In the genomic region with DNA sequence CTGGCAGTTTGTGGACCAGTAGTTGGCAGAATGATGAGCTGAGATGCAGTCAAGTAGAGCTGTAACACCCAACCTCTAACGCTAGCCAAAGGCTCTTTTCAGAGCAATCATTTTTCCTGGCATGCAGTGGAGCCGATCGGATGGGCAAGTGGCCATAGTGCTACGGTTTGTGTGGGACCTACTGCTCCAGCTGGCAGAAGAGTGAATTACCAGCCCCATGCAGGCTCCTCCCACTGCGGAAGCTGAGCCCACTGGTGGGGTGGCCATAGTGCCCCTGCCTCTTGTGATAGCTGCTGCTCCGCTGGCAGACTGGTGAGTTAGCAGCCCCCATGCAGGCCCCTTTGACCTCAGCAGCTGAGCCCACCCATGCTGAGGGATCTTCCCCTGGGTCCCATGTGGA, we compare ENCODE assay signal across 2 cellular contexts.
TF ChIP-seq lines count a peak whose summit lies in the region.

No MANE protein-coding gene starts in this region.

TF ChIP-seq in SK-N-SH treated with all-trans-retinoic acid at 6 μM for 48 hours, 23 proteins besides CTCF, POLR2A, EP300 and RAD21 (continued from another document):
- TF ChIP-seq, protein P1, sequence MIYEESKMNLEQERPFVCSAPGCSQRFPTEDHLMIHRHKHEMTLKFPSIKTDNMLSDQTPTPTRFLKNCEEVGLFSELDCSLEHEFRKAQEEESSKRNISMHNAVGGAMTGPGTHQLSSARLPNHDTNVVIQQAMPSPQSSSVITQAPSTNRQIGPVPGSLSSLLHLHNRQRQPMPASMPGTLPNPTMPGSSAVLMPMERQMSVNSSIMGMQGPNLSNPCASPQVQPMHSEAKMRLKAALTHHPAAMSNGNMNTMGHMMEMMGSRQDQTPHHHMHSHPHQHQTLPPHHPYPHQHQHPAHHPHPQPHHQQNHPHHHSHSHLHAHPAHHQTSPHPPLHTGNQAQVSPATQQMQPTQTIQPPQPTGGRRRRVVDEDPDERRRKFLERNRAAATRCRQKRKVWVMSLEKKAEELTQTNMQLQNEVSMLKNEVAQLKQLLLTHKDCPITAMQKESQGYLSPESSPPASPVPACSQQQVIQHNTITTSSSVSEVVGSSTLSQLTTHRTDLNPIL (CRISPR knock-in tag; IDR thresholded peaks at IDR 0.05; ENCODE audit: low read depth), result no peak
- TF ChIP-seq RARB (CRISPR knock-in tag; IDR thresholded peaks at IDR 0.05) (no peak), ZC3H10 (CRISPR knock-in tag; IDR thresholded peaks at IDR 0.05) (no peak), PPARA (CRISPR knock-in tag; IDR thresholded peaks at IDR 0.05; ENCODE audit: borderline replicate concordance) (no peak), ZNF565 (CRISPR knock-in tag; conservative IDR thresholded peaks at IDR 0.05; ENCODE audit: low read depth) (no peak), CSDC2 (CRISPR knock-in tag; IDR thresholded peaks at IDR 0.05) (no peak), ISL1 (CRISPR knock-in tag; IDR thresholded peaks at IDR 0.05) (no peak), OSR1 (CRISPR knock-in tag; IDR thresholded peaks at IDR 0.05) (no peak), ZNF70 (CRISPR knock-in tag; IDR thresholded peaks at IDR 0.05) (no peak)
- TF ChIP-seq, protein P2, sequence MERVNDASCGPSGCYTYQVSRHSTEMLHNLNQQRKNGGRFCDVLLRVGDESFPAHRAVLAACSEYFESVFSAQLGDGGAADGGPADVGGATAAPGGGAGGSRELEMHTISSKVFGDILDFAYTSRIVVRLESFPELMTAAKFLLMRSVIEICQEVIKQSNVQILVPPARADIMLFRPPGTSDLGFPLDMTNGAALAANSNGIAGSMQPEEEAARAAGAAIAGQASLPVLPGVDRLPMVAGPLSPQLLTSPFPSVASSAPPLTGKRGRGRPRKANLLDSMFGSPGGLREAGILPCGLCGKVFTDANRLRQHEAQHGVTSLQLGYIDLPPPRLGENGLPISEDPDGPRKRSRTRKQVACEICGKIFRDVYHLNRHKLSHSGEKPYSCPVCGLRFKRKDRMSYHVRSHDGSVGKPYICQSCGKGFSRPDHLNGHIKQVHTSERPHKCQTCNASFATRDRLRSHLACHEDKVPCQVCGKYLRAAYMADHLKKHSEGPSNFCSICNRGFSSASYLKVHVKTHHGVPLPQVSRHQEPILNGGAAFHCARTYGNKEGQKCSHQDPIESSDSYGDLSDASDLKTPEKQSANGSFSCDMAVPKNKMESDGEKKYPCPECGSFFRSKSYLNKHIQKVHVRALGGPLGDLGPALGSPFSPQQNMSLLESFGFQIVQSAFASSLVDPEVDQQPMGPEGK (CRISPR knock-in tag; IDR thresholded peaks at IDR 0.05; ENCODE audit: borderline replicate concordance), result no peak

TF ChIP-seq in SK-N-SH, 30 proteins besides CTCF, POLR2A, EP300 and RAD21 (continued from another document):
- TF ChIP-seq, protein P3, sequence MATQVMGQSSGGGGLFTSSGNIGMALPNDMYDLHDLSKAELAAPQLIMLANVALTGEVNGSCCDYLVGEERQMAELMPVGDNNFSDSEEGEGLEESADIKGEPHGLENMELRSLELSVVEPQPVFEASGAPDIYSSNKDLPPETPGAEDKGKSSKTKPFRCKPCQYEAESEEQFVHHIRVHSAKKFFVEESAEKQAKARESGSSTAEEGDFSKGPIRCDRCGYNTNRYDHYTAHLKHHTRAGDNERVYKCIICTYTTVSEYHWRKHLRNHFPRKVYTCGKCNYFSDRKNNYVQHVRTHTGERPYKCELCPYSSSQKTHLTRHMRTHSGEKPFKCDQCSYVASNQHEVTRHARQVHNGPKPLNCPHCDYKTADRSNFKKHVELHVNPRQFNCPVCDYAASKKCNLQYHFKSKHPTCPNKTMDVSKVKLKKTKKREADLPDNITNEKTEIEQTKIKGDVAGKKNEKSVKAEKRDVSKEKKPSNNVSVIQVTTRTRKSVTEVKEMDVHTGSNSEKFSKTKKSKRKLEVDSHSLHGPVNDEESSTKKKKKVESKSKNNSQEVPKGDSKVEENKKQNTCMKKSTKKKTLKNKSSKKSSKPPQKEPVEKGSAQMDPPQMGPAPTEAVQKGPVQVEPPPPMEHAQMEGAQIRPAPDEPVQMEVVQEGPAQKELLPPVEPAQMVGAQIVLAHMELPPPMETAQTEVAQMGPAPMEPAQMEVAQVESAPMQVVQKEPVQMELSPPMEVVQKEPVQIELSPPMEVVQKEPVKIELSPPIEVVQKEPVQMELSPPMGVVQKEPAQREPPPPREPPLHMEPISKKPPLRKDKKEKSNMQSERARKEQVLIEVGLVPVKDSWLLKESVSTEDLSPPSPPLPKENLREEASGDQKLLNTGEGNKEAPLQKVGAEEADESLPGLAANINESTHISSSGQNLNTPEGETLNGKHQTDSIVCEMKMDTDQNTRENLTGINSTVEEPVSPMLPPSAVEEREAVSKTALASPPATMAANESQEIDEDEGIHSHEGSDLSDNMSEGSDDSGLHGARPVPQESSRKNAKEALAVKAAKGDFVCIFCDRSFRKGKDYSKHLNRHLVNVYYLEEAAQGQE (IDR thresholded peaks at IDR 0.05; ENCODE audit: low read depth, low read length), result no peak
- TF ChIP-seq MEF2A (IDR thresholded peaks at IDR 0.05; ENCODE audit: borderline replicate concordance, low read depth) (no peak), RFX5 (IDR thresholded peaks at IDR 0.05; ENCODE audit: low read length) (no peak), TEAD4 (IDR thresholded peaks at IDR 0.05; ENCODE audit: borderline replicate concordance, insufficient read depth) (no peak), SIN3A (IDR thresholded peaks at IDR 0.05; ENCODE audit: borderline replicate concordance, low read depth, low read length) (no peak), FOSL2 (IDR thresholded peaks at IDR 0.05; ENCODE audit: borderline replicate concordance, low read depth) (no peak), FOXJ3 (CRISPR knock-in tag; IDR thresholded peaks at IDR 0.05) (no peak), TAF1 (IDR thresholded peaks at IDR 0.05; ENCODE audit: borderline replicate concordance, low read depth, low read length) (no peak), JUND (IDR thresholded peaks at IDR 0.05) (no peak), EZH2phosphoT487 (IDR thresholded peaks at IDR 0.05; ENCODE audit: borderline replicate concordance, low read depth) (no peak), TCF12 (IDR thresholded peaks at IDR 0.05) (no peak)
- TF ChIP-seq, protein P4, sequence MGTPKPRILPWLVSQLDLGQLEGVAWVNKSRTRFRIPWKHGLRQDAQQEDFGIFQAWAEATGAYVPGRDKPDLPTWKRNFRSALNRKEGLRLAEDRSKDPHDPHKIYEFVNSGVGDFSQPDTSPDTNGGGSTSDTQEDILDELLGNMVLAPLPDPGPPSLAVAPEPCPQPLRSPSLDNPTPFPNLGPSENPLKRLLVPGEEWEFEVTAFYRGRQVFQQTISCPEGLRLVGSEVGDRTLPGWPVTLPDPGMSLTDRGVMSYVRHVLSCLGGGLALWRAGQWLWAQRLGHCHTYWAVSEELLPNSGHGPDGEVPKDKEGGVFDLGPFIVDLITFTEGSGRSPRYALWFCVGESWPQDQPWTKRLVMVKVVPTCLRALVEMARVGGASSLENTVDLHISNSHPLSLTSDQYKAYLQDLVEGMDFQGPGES (IDR thresholded peaks at IDR 0.05; ENCODE audit: low read depth, low read length), result no peak
- TF ChIP-seq, protein P5, sequence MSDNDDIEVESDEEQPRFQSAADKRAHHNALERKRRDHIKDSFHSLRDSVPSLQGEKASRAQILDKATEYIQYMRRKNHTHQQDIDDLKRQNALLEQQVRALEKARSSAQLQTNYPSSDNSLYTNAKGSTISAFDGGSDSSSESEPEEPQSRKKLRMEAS (IDR thresholded peaks at IDR 0.05; ENCODE audit: low read depth), result no peak
TF ChIP-seq in SK-N-SH: peak in this region for 0.
